Comparison of ENCODE assay signal across 7 cellular contexts in genomic region chr3:184700759-184701158, GRCh38.
"Had no signal": no experiment of that assay in that cellular context is flagged by ENCODE, and none has a peak within 500 bp of the region (broad histone marks: within the 10 kb centered on the region; RNA-seq: fewer than 3 reads in every experiment).

No MANE protein-coding gene starts in this region.

- H3K4me1 ChIP-seq: HAP-1 had no signal

- ATAC-seq: HCT116, K562 had no signal

- H3K9me3 ChIP-seq: HAP-1 had no signal

- H3K4me3 ChIP-seq: GM23248, HAP-1, K562 had no signal

- H3K27ac ChIP-seq: GM23248 had no signal

- H3K36me3 ChIP-seq: HAP-1 had no signal

- DNase-seq: GM23248, GOT3, H7, IMR-90 had no signal
